6 cellular contexts compared by ENCODE assay signal in genomic region chr11:33094157-33094556, GRCh38.
"Had no signal": no experiment of that assay in that cellular context is flagged by ENCODE, and none has a peak within 500 bp of the region (broad histone marks: within the 10 kb centered on the region; RNA-seq: fewer than 3 reads in every experiment).

No MANE protein-coding gene starts in this region.

- H3K9ac ChIP-seq: KMS-11 had no signal

- H3K4me2 ChIP-seq: KMS-11 had no signal

- DNase-seq: Karpas-422, KBM-7, KG1 had no signal

- H3K27ac ChIP-seq: HL-60, KMS-11 had no signal

- FAIRE-seq: HTR-8/SVneo had no signal
